1 cellular context compared by ENCODE assay signal in genomic region chr7:117014673-117015133, GRCh38.
TF ChIP-seq lines count a peak whose summit lies in the region.

No MANE protein-coding gene starts in this region.

TF ChIP-seq in K562, 482 proteins besides CTCF, POLR2A, EP300 and RAD21 (continued from another document and continues in another):
- TF ChIP-seq, protein P1, sequence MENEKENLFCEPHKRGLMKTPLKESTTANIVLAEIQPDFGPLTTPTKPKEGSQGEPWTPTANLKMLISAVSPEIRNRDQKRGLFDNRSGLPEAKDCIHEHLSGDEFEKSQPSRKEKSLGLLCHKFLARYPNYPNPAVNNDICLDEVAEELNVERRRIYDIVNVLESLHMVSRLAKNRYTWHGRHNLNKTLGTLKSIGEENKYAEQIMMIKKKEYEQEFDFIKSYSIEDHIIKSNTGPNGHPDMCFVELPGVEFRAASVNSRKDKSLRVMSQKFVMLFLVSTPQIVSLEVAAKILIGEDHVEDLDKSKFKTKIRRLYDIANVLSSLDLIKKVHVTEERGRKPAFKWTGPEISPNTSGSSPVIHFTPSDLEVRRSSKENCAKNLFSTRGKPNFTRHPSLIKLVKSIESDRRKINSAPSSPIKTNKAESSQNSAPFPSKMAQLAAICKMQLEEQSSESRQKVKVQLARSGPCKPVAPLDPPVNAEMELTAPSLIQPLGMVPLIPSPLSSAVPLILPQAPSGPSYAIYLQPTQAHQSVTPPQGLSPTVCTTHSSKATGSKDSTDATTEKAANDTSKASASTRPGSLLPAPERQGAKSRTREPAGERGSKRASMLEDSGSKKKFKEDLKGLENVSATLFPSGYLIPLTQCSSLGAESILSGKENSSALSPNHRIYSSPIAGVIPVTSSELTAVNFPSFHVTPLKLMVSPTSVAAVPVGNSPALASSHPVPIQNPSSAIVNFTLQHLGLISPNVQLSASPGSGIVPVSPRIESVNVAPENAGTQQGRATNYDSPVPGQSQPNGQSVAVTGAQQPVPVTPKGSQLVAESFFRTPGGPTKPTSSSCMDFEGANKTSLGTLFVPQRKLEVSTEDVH (IDR thresholded peaks at IDR 0.05; ENCODE audit: low read depth, partially characterized antibody) = peak; percentile 43
- peak; percentile 11 for TF ChIP-seq FOS (IDR thresholded peaks at IDR 0.05; ENCODE audit: extremely low read depth, insufficient read length)
- peak; percentile 68 for TF ChIP-seq CCNT2 (IDR thresholded peaks at IDR 0.05; ENCODE audit: borderline replicate concordance, extremely low read depth, insufficient read length, low read depth, low read length)
- peak in 1 of 2 experiments; percentile 84; a peak in 2 of 4 replicates for TF ChIP-seq UBTF (IDR thresholded peaks at IDR 0.05; ENCODE audit: borderline replicate concordance in 1 of 2, low read depth in 2 of 2, low read length in 2 of 2)
- TF ChIP-seq RBM39 (optimal IDR thresholded peaks at IDR 0.05; ENCODE audit: low read depth, low read length) = no peak
- TF ChIP-seq POLR2H (tag; IDR thresholded peaks at IDR 0.05; ENCODE audit: low read depth) = peak; percentile 95
- TF ChIP-seq AFF1 (IDR thresholded peaks at IDR 0.05; ENCODE audit: low read depth in 1 of 2, partially characterized antibody in 2 of 2) = peak; percentile 59 to 62
- TF ChIP-seq CBX3 (IDR thresholded peaks at IDR 0.05; ENCODE audit: borderline replicate concordance in 1 of 2, low read length in 2 of 2) = peak in 1 of 2 experiments; percentile 89; a peak in 1 of 3 replicates
- peak; percentile 97 for TF ChIP-seq MYC (IDR thresholded peaks at IDR 0.05; ENCODE audit: low read depth, low read length)
- no peak for TF ChIP-seq MYC (CRISPR knock-in tag; IDR thresholded peaks at IDR 0.05; ENCODE audit: borderline replicate concordance, low read depth)
- TF ChIP-seq GATA2 (CRISPR knock-in tag; IDR thresholded peaks at IDR 0.05) = 0 out of 2 replicates have a peak, but pooled peaks have one; percentile 67
- TF ChIP-seq NCOR1 (IDR thresholded peaks at IDR 0.05) = peak; percentile 70
- TF ChIP-seq SNIP1 (IDR thresholded peaks at IDR 0.05; ENCODE audit: low read depth) = no peak
- TF ChIP-seq NKRF (IDR thresholded peaks at IDR 0.05; ENCODE audit: borderline replicate concordance) = peak; percentile 88; the same call in 1 of the 2 replicates
- TF ChIP-seq HMGN3 (IDR thresholded peaks at IDR 0.05; ENCODE audit: borderline replicate concordance, extremely low read depth, insufficient read length, low read depth, low read length) = peak; percentile 53
- peak; percentile 82 for TF ChIP-seq GTF2E2 (tag; IDR thresholded peaks at IDR 0.05)
- peak; percentile 87 for TF ChIP-seq CXXC5 (CRISPR knock-in tag; IDR thresholded peaks at IDR 0.05)
- TF ChIP-seq JUND (IDR thresholded peaks at IDR 0.05; ENCODE audit: borderline replicate concordance, low read depth, low read length) = peak; percentile 74; the same call in 1 of the 2 replicates
- no peak; the same call in 2 of the 3 replicates for TF ChIP-seq JUND (tag; IDR thresholded peaks at IDR 0.05; ENCODE audit: borderline replicate concordance, low read depth, low read length)
- TF ChIP-seq MBD2 (IDR thresholded peaks at IDR 0.05; ENCODE audit: borderline replicate concordance, low read depth) = peak; percentile 43; the same call in 1 of the 2 replicates
- TF ChIP-seq BRD9 (IDR thresholded peaks at IDR 0.05; ENCODE audit: low read depth, partially characterized antibody) = peak; percentile 90
- TF ChIP-seq, protein P2, sequence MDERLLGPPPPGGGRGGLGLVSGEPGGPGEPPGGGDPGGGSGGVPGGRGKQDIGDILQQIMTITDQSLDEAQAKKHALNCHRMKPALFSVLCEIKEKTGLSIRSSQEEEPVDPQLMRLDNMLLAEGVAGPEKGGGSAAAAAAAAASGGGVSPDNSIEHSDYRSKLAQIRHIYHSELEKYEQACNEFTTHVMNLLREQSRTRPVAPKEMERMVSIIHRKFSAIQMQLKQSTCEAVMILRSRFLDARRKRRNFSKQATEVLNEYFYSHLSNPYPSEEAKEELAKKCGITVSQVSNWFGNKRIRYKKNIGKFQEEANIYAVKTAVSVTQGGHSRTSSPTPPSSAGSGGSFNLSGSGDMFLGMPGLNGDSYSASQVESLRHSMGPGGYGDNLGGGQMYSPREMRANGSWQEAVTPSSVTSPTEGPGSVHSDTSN (CRISPR knock-in tag; IDR thresholded peaks at IDR 0.05; ENCODE audit: low read depth) = no peak
- TF ChIP-seq, protein P2 (tag; conservative IDR thresholded peaks at IDR 0.05; ENCODE audit: low read depth) = 0 out of 2 replicates have a peak, but pooled peaks have one; percentile 9
- no peak for TF ChIP-seq NR2C2 (CRISPR knock-in tag; IDR thresholded peaks at IDR 0.05)
- peak; percentile 17; the same call in 1 of the 2 replicates for TF ChIP-seq NR2C2 (tag; IDR thresholded peaks at IDR 0.05)
- TF ChIP-seq PTBP1 (IDR thresholded peaks at IDR 0.05; ENCODE audit: low read depth, low read length) = no peak
- no peak for TF ChIP-seq ZNF146 (CRISPR knock-in tag; IDR thresholded peaks at IDR 0.05; ENCODE audit: unreplicated experiment)
- peak; percentile 71 for TF ChIP-seq JUN (IDR thresholded peaks at IDR 0.05; ENCODE audit: borderline replicate concordance, low read depth, low read length)
- TF ChIP-seq JUN (CRISPR knock-in tag; IDR thresholded peaks at IDR 0.05; ENCODE audit: borderline replicate concordance) = no peak
- TF ChIP-seq RBFOX2 (IDR thresholded peaks at IDR 0.05; ENCODE audit: low read depth, low read length) = peak; percentile 71
- peak; percentile 60 for TF ChIP-seq POLR2B (IDR thresholded peaks at IDR 0.05; ENCODE audit: low read depth, partially characterized antibody)
- TF ChIP-seq ETV1 (tag; conservative IDR thresholded peaks at IDR 0.05; ENCODE audit: low read depth) = no peak
- peak; percentile 93 for TF ChIP-seq FOXM1 (IDR thresholded peaks at IDR 0.05; ENCODE audit: low read depth)
- TF ChIP-seq FOXM1 (CRISPR knock-in tag; IDR thresholded peaks at IDR 0.05; ENCODE audit: low read depth) = no peak
- no peak for TF ChIP-seq ARID3B (CRISPR knock-in tag; IDR thresholded peaks at IDR 0.05; ENCODE audit: borderline replicate concordance)
- no peak for TF ChIP-seq SMAD1 (IDR thresholded peaks at IDR 0.05; ENCODE audit: low read depth, low read length, partially characterized antibody)
- peak; percentile 47; the same call in 1 of the 2 replicates for TF ChIP-seq L3MBTL2 (IDR thresholded peaks at IDR 0.05)
- TF ChIP-seq, protein P3, sequence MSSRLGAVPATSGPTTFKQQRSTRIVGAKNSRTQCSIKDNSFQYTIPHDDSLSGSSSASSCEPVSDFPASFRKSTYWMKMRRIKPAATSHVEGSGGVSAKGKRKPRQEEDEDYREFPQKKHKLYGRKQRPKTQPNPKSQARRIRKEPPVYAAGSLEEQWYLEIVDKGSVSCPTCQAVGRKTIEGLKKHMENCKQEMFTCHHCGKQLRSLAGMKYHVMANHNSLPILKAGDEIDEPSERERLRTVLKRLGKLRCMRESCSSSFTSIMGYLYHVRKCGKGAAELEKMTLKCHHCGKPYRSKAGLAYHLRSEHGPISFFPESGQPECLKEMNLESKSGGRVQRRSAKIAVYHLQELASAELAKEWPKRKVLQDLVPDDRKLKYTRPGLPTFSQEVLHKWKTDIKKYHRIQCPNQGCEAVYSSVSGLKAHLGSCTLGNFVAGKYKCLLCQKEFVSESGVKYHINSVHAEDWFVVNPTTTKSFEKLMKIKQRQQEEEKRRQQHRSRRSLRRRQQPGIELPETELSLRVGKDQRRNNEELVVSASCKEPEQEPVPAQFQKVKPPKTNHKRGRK (tag; IDR thresholded peaks at IDR 0.05) = no peak
- peak; percentile 86 for TF ChIP-seq ARID1B (IDR thresholded peaks at IDR 0.05)
- peak; percentile 80 for TF ChIP-seq CBFA2T2 (conservative IDR thresholded peaks at IDR 0.05)
- TF ChIP-seq ZNF316 (IDR thresholded peaks at IDR 0.05) = no peak
- peak; percentile 65 for TF ChIP-seq NEUROD1 (IDR thresholded peaks at IDR 0.05; ENCODE audit: borderline replicate concordance, low read depth, low read length, partially characterized antibody)
- peak; percentile 42 for TF ChIP-seq GTF2B (IDR thresholded peaks at IDR 0.05; ENCODE audit: extremely low read depth, insufficient read length)
- no peak for TF ChIP-seq ELF4 (CRISPR knock-in tag; IDR thresholded peaks at IDR 0.05)
- TF ChIP-seq ZNF766 (CRISPR knock-in tag; conservative IDR thresholded peaks at IDR 0.05) = peak; percentile 68; the same call in 1 of the 2 replicates
- TF ChIP-seq CREM (IDR thresholded peaks at IDR 0.05; ENCODE audit: low read depth) = peak; percentile 78
- TF ChIP-seq SMAD3 (CRISPR knock-in tag; conservative IDR thresholded peaks at IDR 0.05) = 0 out of 2 replicates have a peak, but pooled peaks have one; percentile 27
- TF ChIP-seq HIVEP1 (CRISPR knock-in tag; IDR thresholded peaks at IDR 0.05) = peak; percentile 82
